In genomic region chr17:43809121-43809520, GRCh38 we compare ENCODE assay signal across 35 cellular contexts. TPM values are rescaled to one million over a fixed set of nuclear protein-coding genes. Genes with fewer than 3 reads are reported as not detected.
"Had no signal": no experiment of that assay in that cellular context is flagged by ENCODE, and none has a peak within 500 bp of the region (broad histone marks: within the 10 kb centered on the region; RNA-seq: fewer than 3 reads in every experiment).

No MANE protein-coding gene starts in this region.

- H3K27me3 ChIP-seq: neutrophil, pancreas, right lobe of liver, sigmoid colon, suprapubic skin, testis, tibial artery, transverse colon, upper lobe of right lung, uterus had no signal

- H3K36me3 ChIP-seq: neutrophil, prostate gland, right lobe of liver, transverse colon, uterus had no signal

- H3K27ac ChIP-seq: neutrophil, pancreas, prostate gland, right lobe of liver, sigmoid colon, skin epidermis, spleen, suprapubic skin, testis, tibial artery, transverse colon, upper lobe of right lung, uterus had no signal

- H3K4me1 ChIP-seq: pancreas, prostate gland, right lobe of liver, sigmoid colon, suprapubic skin, testis, tibial artery, transverse colon, upper lobe of right lung, uterus had no signal

- DNase-seq: naive thymus-derived CD8-positive, alpha-beta T cell; nephron progenitor cell; nucleus accumbens; pancreas; right cardiac atrium; right lobe of liver; sigmoid colon; spleen; stimulated activated CD4-positive, alpha-beta T cell treated with anti-CD3 and anti-CD28 coated beads, Interleukin-12 subunit alpha, Interleukin-12 subunit beta, amount 100 ng/mL, for 4 hours; stimulated activated CD4-positive, alpha-beta T cell treated with anti-CD3 and anti-CD28 coated beads, Interleukin-1b, Interleukin-23, amount 100 ng/mL, for 48 hours; stimulated activated CD4-positive, alpha-beta T cell treated with anti-CD3 and anti-CD28 coated beads, Interleukin-4, amount 100 ng/mL, for 1 hour; stimulated activated CD4-positive, alpha-beta T cell treated with anti-CD3 and anti-CD28 coated beads, Interleukin-4, amount 100 ng/mL, for 4 hours; stimulated activated CD8-positive, alpha-beta memory T cell treated with anti-CD3 and anti-CD28 coated beads, Interleukin-4, amount 100 ng/mL, for 48 hours; stimulated activated naive CD4-positive, alpha-beta T cell; stimulated activated naive CD8-positive, alpha-beta T cell treated with anti-CD3 and anti-CD28 coated beads, Interleukin-15, amount 100 ng/mL, for 72 hours; stimulated activated naive CD8-positive, alpha-beta T cell treated with anti-CD3 and anti-CD28 coated beads, Interleukin-15, Interleukin-2, amounts not matched to agents 100 U/mL and 50 U/mL, for 24 hours; substantia nigra; testis; tibial artery; transverse colon; upper lobe of right lung; uterus had no signal

- H3K9me3 ChIP-seq: neutrophil, pancreas, prostate gland, right lobe of liver, sigmoid colon, spleen, suprapubic skin, testis, tibial artery, transverse colon, upper lobe of right lung, uterus had no signal

- ATAC-seq: naive thymus-derived CD8-positive, alpha-beta T cell; natural killer cell treated with Interleukin-12 subunit alpha and Interleukin-12 subunit beta and Interleukin-15 and Interleukin-18, amount 100 ng/mL, for 72 hours; pancreas; right cardiac atrium; right lobe of liver; stimulated activated memory B cell treated with anti-CD40 and anti-IgM and Interleukin-4, amounts not matched to agents 10 μg/mL and 1 μg/mL and 100 μg/mL, for 72 hours; stimulated activated naive CD8-positive, alpha-beta T cell treated with anti-CD3 and anti-CD28 coated beads, Interleukin-15, amount 100 ng/mL, for 72 hours; stimulated activated naive CD8-positive, alpha-beta T cell treated with anti-CD3 and anti-CD28 coated beads, Interleukin-15, Interleukin-2, amounts not matched to agents 100 U/mL and 50 U/mL, for 24 hours; upper lobe of right lung had no signal

- H3K4me2 ChIP-seq: smooth muscle cell had no signal

- H3K4me3 ChIP-seq: pancreas, prostate gland, right lobe of liver, sigmoid colon, skin epidermis, smooth muscle cell, spleen, suprapubic skin, testis, tibial artery, transverse colon, upper lobe of right lung, uterus had no signal

RNA-seq across cellular contexts. Expression of gene MPP3, which starts 23.8 kb away (rescaled TPM):
- total RNA-seq: natural killer cell treated with Interleukin-12 subunit alpha and Interleukin-12 subunit beta and Interleukin-15 and Interleukin-18, amount 100 ng/mL, for 72 hours had no signal
- polyA plus RNA-seq: naive thymus-derived CD8-positive, alpha-beta T cell had no signal

RNA-seq across cellular contexts. Expression of gene CFAP97D1, which starts 28.9 kb away (rescaled TPM):
- total RNA-seq: naive thymus-derived CD8-positive, alpha-beta T cell; natural killer cell treated with Interleukin-12 subunit alpha and Interleukin-12 subunit beta and Interleukin-15 and Interleukin-18, amount 100 ng/mL, for 72 hours; neural crest cell; osteocyte; posterior vena cava; right lobe of liver; sigmoid colon; transverse colon; upper lobe of right lung; urinary bladder; uterus had no signal
- polyA plus RNA-seq: naive thymus-derived CD8-positive, alpha-beta T cell; pancreas; sigmoid colon; smooth muscle cell had no signal

RNA-seq across cellular contexts. Expression of gene CD300LG, which starts 37.9 kb away (rescaled TPM):
- total RNA-seq: naive thymus-derived CD8-positive, alpha-beta T cell; natural killer cell treated with Interleukin-12 subunit alpha and Interleukin-12 subunit beta and Interleukin-15 and Interleukin-18, amount 100 ng/mL, for 72 hours; neural crest cell; osteocyte; pulmonary artery endothelial cell; smooth muscle cell had no signal
- polyA plus RNA-seq: naive thymus-derived CD8-positive, alpha-beta T cell; smooth muscle cell had no signal

RNA-seq across cellular contexts. Expression of gene SOST, which starts 50.5 kb away (rescaled TPM):
- total RNA-seq: naive thymus-derived CD8-positive, alpha-beta T cell; natural killer cell treated with Interleukin-12 subunit alpha and Interleukin-12 subunit beta and Interleukin-15 and Interleukin-18, amount 100 ng/mL, for 72 hours; neural crest cell; omental fat pad; osteocyte; pancreas; posterior vena cava; pulmonary artery endothelial cell; right lobe of liver; sigmoid colon; smooth muscle cell; spleen; suprapubic skin; transverse colon; upper lobe of right lung; uterus had no signal
- polyA plus RNA-seq: naive thymus-derived CD8-positive, alpha-beta T cell; pancreas; sigmoid colon; smooth muscle cell; urinary bladder had no signal
